ENCODE assay signal across 8 cellular contexts in genomic region chr17:4789701-4789950, GRCh38. TPM values are rescaled to one million over a fixed set of nuclear protein-coding genes. Genes with fewer than 3 reads are reported as not detected.
DNase-seq lines count a peak whose midpoint lies in the region; ATAC-seq and TF ChIP-seq lines count a peak whose summit lies in the region.

No MANE protein-coding gene starts in this region.

- H3K9me3 ChIP-seq in left ventricle myocardium inferior (replicated peaks) (no peaks in the 10 kb centered on the region), uterus (no peaks in the 10 kb centered on the region)

- H3K36me3 ChIP-seq in left ventricle myocardium inferior (no peaks in the 10 kb centered on the region), uterus (no peaks in the 10 kb centered on the region)

- TF ChIP-seq CTCF in left ventricle myocardium inferior (IDR thresholded peaks at IDR 0.05; ENCODE audit: borderline replicate concordance), result no peak
- TF ChIP-seq CTCF in lower leg skin (IDR thresholded peaks at IDR 0.05), result no peak
- TF ChIP-seq CTCF in uterus (IDR thresholded peaks at IDR 0.05), result no peak

- peaks cover 19% of the 10 kb centered on the region for H3K27me3 ChIP-seq in left ventricle myocardium inferior (ENCODE audit: low read depth)
- peaks cover 0 to 2% of the 10 kb centered on the region in 2 donors for H3K27me3 ChIP-seq in uterus

- ATAC-seq in Right ventricle myocardium superior (ENCODE audit: poor library complexity), result no peak
- no peak for ATAC-seq in HG02973 (IDR thresholded peaks at IDR 0.05; ENCODE audit: unreplicated experiment)

- peak overlapping the region; percentile 100 for H3K27ac ChIP-seq in left ventricle myocardium inferior (replicated peaks)
- H3K27ac ChIP-seq in angular gyrus (ENCODE audit: low read depth, low read length), result peak overlapping the region; percentile 92
- H3K27ac ChIP-seq in uterus, result peak overlapping the region; percentile 87 to 95

- TF ChIP-seq POLR2A in lower leg skin (IDR thresholded peaks at IDR 0.05) (no peak), uterus (IDR thresholded peaks at IDR 0.05) (no peak)

- H3K4me3 ChIP-seq in left ventricle myocardium inferior, result peak overlapping the region; percentile 90
- H3K4me3 ChIP-seq in lower leg skin (ENCODE audit: low read depth, poor library complexity, severe bottlenecking), result peak overlapping the region; percentile 43
- peak overlapping the region; percentile 58 to 62 for H3K4me3 ChIP-seq in uterus

- intact Hi-C loops in left ventricle myocardium inferior (cut with micrococcal nuclease) (loop anchor here (5.0 kb wide), 1 partner anchor 98 kb away; no protein-coding TSS in a partner anchor), Right ventricle myocardium superior (cut with DNase I) (loop anchor here (10.0 kb wide), 1 partner anchor 55 kb away; the partner anchor contains the start of genes CXCL16, MED11 and ZMYND15), lower leg skin (cut with DNase I; ENCODE audit: low total_unique reads) (loop anchor here (5.0 kb wide), 2 partner anchors 52 to 93 kb away; partner anchors contain the start of genes CXCL16 and ZMYND15), uterus (cut with DNase I; ENCODE audit: low total_unique reads) (loop anchor here (5.0 kb wide), 1 partner anchor 108 kb away; the partner anchor contains the start of gene C17orf107)

- H3K4me1 ChIP-seq in left ventricle myocardium inferior (peaks cover 55% of the 10 kb centered on the region), uterus (peaks cover 0 to 8% of the 10 kb centered on the region in 2 donors)

- DNase-seq in left ventricle myocardium inferior (no peak), Right ventricle myocardium superior (no peak), lower leg skin (ENCODE audit: low spot score in 2 of 2) (no peak), uterus (no peak), SKM-1 (lab: John Stamatoyannopoulos, UW; ENCODE audit: unreplicated experiment) (no peak), NCI-H345 treated with DMSO at 0.1 percent for 48 hours (lab: John Stamatoyannopoulos, UW; ENCODE audit: unreplicated experiment) (no peak)

- 1% methylated on average over 16 to 20 of the region's 25 CpGs for WGBS in lower leg skin, 2 donors

RNA-seq across cellular contexts. Expression of gene GLTPD2, which starts 0.9 kb away (rescaled TPM):
- total RNA-seq in left ventricle myocardium inferior (not detected), Right ventricle myocardium superior (not detected), lower leg skin (1 to 10 TPM in 1 of 4 donors, not detected in 3; 1.2 TPM), uterus (not detected)

RNA-seq across cellular contexts. Expression of gene VMO1, which starts 3.5 kb away (rescaled TPM):
- 0.63 TPM for total RNA-seq in left ventricle myocardium inferior
- 0.62 TPM for total RNA-seq in Right ventricle myocardium superior
- 1 to 10 TPM in 3 of 4 donors, not detected in 1; 2.2 to 9.9 (median 5.3) TPM for total RNA-seq in lower leg skin
- 1 to 10 TPM in 2 of 4 donors, not detected in 2; 1.3 to 2.2 TPM for total RNA-seq in uterus

RNA-seq across cellular contexts. Expression of gene PSMB6, which starts 6.3 kb away (rescaled TPM):
- 183 TPM for total RNA-seq in left ventricle myocardium inferior
- 214 TPM for total RNA-seq in Right ventricle myocardium superior
- total RNA-seq in lower leg skin, result 100 to 1,000 TPM; 103 to 207 (median 177) TPM
- total RNA-seq in uterus, result 10 to 100 TPM; 64.9 to 99.7 (median 87.3) TPM

RNA-seq across cellular contexts. Expression of gene PLD2, which starts 17.3 kb away (rescaled TPM):
- total RNA-seq in left ventricle myocardium inferior (11.2 TPM), Right ventricle myocardium superior (13.6 TPM), lower leg skin (10 to 100 TPM; 40.1 to 78.8 (median 56.3) TPM), uterus (10 to 100 TPM in 3 of 4 donors, 1 to 10 TPM in 1; 10.0 to 54.3 (median 25.1) TPM)
